Comparison of ENCODE assay signal across 5 cellular contexts in the genomic region with DNA sequence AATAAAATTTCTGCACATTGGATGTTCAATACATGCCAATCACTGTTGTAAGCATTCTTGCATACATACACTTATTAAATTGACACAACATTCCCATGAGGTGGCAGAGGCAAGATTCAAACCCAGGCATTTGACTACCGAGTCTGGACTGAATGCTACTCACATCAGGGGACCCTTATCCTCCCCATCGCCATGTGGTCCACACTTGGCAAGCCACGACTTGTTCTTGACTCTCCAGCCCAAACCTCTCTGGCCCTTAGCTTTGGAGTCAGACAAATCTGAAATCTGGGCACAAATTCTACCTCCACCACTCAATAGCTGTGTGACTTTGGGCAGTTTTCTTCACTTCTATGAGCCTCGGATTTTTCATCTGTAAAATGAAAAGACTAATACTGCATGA. TPM values are rescaled to one million over a fixed set of nuclear protein-coding genes. Genes with fewer than 3 reads are reported as not detected.
"Had no signal": no experiment of that assay in that cellular context is flagged by ENCODE, and none has a peak within 500 bp of the region (broad histone marks: within the 10 kb centered on the region; RNA-seq: fewer than 3 reads in every experiment).

No MANE protein-coding gene starts in this region.

- DNase-seq: H9, HCEC 1CT, IMR-90 had no signal

RNA-seq across cellular contexts. Expression of a gene that starts 57.1 kb away (rescaled TPM):
- total RNA-seq: HT-29, K562 had no signal
